24 cellular contexts compared by ENCODE assay signal in the genomic region with DNA sequence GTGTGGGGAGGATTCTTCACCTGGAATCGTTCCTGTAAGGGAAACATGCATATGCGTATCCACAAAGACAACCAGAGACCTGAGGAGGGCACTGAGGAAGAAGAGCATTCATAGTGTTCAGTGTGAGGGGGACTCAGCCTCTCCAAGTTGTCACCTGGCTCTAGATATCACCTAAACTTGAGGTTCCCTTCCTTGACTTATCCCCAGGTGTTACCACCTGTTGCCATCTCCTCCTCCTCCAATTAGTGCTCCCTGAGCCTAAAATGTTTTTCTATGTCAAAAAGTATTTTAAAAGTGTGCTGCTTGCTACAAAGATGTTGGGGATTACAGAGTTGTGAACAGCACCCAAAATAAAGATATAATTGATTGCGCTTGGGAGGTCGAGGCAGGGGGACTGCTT.
DNase-seq lines count a peak whose midpoint lies in the region; ATAC-seq and TF ChIP-seq lines count a peak whose summit lies in the region.
"Had no signal": no experiment of that assay in that cellular context is flagged by ENCODE, and none has a peak within 500 bp of the region (broad histone marks: within the 10 kb centered on the region; RNA-seq: fewer than 3 reads in every experiment).

No MANE protein-coding gene starts in this region.

- peaks cover 85 to 100% (median 99%) of the 10 kb centered on the region in 10 experiments for H3K4me1 ChIP-seq in BLaER1 treated with 17β-estradiol and CSF1 and Interleukin-3, amounts not matched to agents 10 nM and 100 nM
- H3K4me1 ChIP-seq in HEK293 (ENCODE audit: control insufficient read depth, insufficient read depth, low read length) = peaks cover 12% of the 10 kb centered on the region

- H3K27ac Mint-ChIP-seq in effector memory CD8-positive, alpha-beta T cell = peak overlapping the region; percentile 97 to 98
- peak overlapping the region; percentile 49 for H3K27ac Mint-ChIP-seq in nephron progenitor cell

- H3K9me3 ChIP-seq in BLaER1 treated with 17β-estradiol and CSF1 and Interleukin-3, amounts not matched to agents 10 nM and 100 nM (replicated peaks in 1 of 11) = no peaks in the 10 kb centered on the region
- H3K9me3 ChIP-seq in HEK293 (ENCODE audit: control insufficient read depth, insufficient read depth, low read depth, low read length) = no peaks in the 10 kb centered on the region
- no peaks in the 10 kb centered on the region for H3K9me3 ChIP-seq in WERI-Rb-1 (ENCODE audit: severe bottlenecking)
- H3K9me3 ChIP-seq: Peyer's patch, psoas muscle, transverse colon had no signal

- POLR2A ChIA-PET in HEK293 (lab: Yijun Ruan, JAX) = no interaction called here

- H3K9me3 Mint-ChIP-seq in effector memory CD8-positive, alpha-beta T cell = no peaks in the 10 kb centered on the region
- no peaks in the 10 kb centered on the region for H3K9me3 Mint-ChIP-seq in nephron progenitor cell

- ATAC-seq in effector memory CD8-positive, alpha-beta T cell (replicated peaks) = no peak
- ATAC-seq in HG02938 (IDR thresholded peaks at IDR 0.05; ENCODE audit: unreplicated experiment) = no peak
- ATAC-seq: activated CD4-positive, alpha-beta T cell treated with anti-CD3 and anti-CD28 coated beads for 36 hours; left cardiac atrium; psoas muscle; sciatic nerve had no signal

- no peaks in the 10 kb centered on the region for H4K20me1 ChIP-seq in BLaER1 treated with 17β-estradiol and CSF1 and Interleukin-3, amounts not matched to agents 10 nM and 100 nM

- DNase-seq in effector memory CD8-positive, alpha-beta T cell = no peak
- DNase-seq in nephron progenitor cell (no peak), NCI-H510A (lab: John Stamatoyannopoulos, UW) (no peak), kidney tubule cell (ENCODE audit: low spot score) (no peak), WERI-Rb-1 (no peak)
- DNase-seq: ACHN; activated CD4-positive, alpha-beta T cell treated with anti-CD3 and anti-CD28 coated beads for 36 hours; activated naive CD4-positive, alpha-beta T cell; GM23248; IMR-90; left cardiac atrium; NCI-H1436 treated with DMSO at 0.1 percent for 48 hours; NCI-H226; NCI-H748 treated with DMSO at 0.1 percent for 48 hours; Peyer's patch; psoas muscle; SHP77; stimulated activated CD4-positive, alpha-beta T cell treated with anti-CD3 and anti-CD28 coated beads, Interleukin-2, amount 100 ng/mL, for 48 hours; transverse colon had no signal

- H3K9ac ChIP-seq in BLaER1 treated with 17β-estradiol and CSF1 and Interleukin-3, amounts not matched to agents 10 nM and 100 nM = peak overlapping the region in 1 of 11 experiments; percentile 89; a peak in 1 of 22 replicates
- H3K9ac ChIP-seq: GM23248 had no signal

- peaks cover 6% of the 10 kb centered on the region for H3K36me3 Mint-ChIP-seq in effector memory CD8-positive, alpha-beta T cell (ENCODE audit: insufficient read depth)
- H3K36me3 Mint-ChIP-seq in nephron progenitor cell (ENCODE audit: low read depth) = peaks cover 18% of the 10 kb centered on the region

- no peak overlapping the region; a peak in 1 of 20 replicates for H3K4me3 ChIP-seq in BLaER1 treated with 17β-estradiol and CSF1 and Interleukin-3, amounts not matched to agents 10 nM and 100 nM
- H3K4me3 ChIP-seq in HEK293 (ENCODE audit: low read depth, low read length) = no peak overlapping the region
- H3K4me3 ChIP-seq in WERI-Rb-1 (ENCODE audit: low read depth, low read length) = no peak overlapping the region
- H3K4me3 ChIP-seq: GM23248, hepatocyte, Peyer's patch, psoas muscle, transverse colon had no signal

- peak overlapping the region; percentile 81 to 99 (median 93) for H3K4me2 ChIP-seq in BLaER1 treated with 17β-estradiol and CSF1 and Interleukin-3, amounts not matched to agents 10 nM and 100 nM
- H3K4me2 ChIP-seq: hepatocyte had no signal

- H3K27me3 ChIP-seq in BLaER1 treated with 17β-estradiol and CSF1 and Interleukin-3, amounts not matched to agents 10 nM and 100 nM = no peaks in the 10 kb centered on the region
- H3K27me3 ChIP-seq in WERI-Rb-1 (ENCODE audit: insufficient read depth, low read depth, severe bottlenecking) = no peaks in the 10 kb centered on the region
- H3K27me3 ChIP-seq: hepatocyte, Peyer's patch, transverse colon had no signal

- peaks cover 0 to 7% (median 0%) of the 10 kb centered on the region in 11 experiments; a peak in 3 of 22 replicates for H3K36me3 ChIP-seq in BLaER1 treated with 17β-estradiol and CSF1 and Interleukin-3, amounts not matched to agents 10 nM and 100 nM
- H3K36me3 ChIP-seq in HEK293 (ENCODE audit: control insufficient read depth in 2 of 2, insufficient read depth in 1 of 2, low read length in 2 of 2) (no peaks in the 10 kb centered on the region), WERI-Rb-1 (peaks cover 9% of the 10 kb centered on the region)
- H3K36me3 ChIP-seq: Peyer's patch, transverse colon had no signal

- H3K4me1 Mint-ChIP-seq in effector memory CD8-positive, alpha-beta T cell (ENCODE audit: low read depth in 2 of 2) = peaks cover 68 to 74% of the 10 kb centered on the region in 2 donors
- H3K4me1 Mint-ChIP-seq in nephron progenitor cell = peaks cover 57% of the 10 kb centered on the region

- TF ChIP-seq CTCF in HEK293 (tag by site-specific recombination; IDR thresholded peaks at IDR 0.05) = no peak
- TF ChIP-seq CTCF in nephron progenitor cell (IDR thresholded peaks at IDR 0.05) = no peak
- no peak for TF ChIP-seq CTCF in WERI-Rb-1 (IDR thresholded peaks at IDR 0.05; ENCODE audit: low read depth, low read length)

- CTCF ChIA-PET in HEK293 (lab: Yijun Ruan, JAX) = no interaction called here

- no peak overlapping the region for H3K4me3 Mint-ChIP-seq in effector memory CD8-positive, alpha-beta T cell
- no peak overlapping the region for H3K4me3 Mint-ChIP-seq in nephron progenitor cell
- H3K4me3 Mint-ChIP-seq: activated CD4-positive, alpha-beta T cell treated with anti-CD3 and anti-CD28 coated beads for 36 hours had no signal

- no peaks in the 10 kb centered on the region for H3K27me3 Mint-ChIP-seq in effector memory CD8-positive, alpha-beta T cell
- H3K27me3 Mint-ChIP-seq in nephron progenitor cell (ENCODE audit: low read depth, poor library complexity) = no peaks in the 10 kb centered on the region
- H3K27me3 Mint-ChIP-seq: activated CD4-positive, alpha-beta T cell treated with anti-CD3 and anti-CD28 coated beads for 36 hours had no signal

- peak overlapping the region in 8 of 11 experiments; percentile 93 to 100 (median 98); a peak in 14 of 22 replicates for H3K27ac ChIP-seq in BLaER1 treated with 17β-estradiol and CSF1 and Interleukin-3, amounts not matched to agents 10 nM and 100 nM
- H3K27ac ChIP-seq in HEK293 (ENCODE audit: extremely low read depth, low read depth, low read length) = no peak overlapping the region
- no peak overlapping the region for H3K27ac ChIP-seq in WERI-Rb-1
- H3K27ac ChIP-seq: GM23248, hepatocyte, psoas muscle, transverse colon had no signal

TF ChIP-seq in HEK293, 187 proteins besides CTCF, POLR2A, EP300 and RAD21:
- TF ChIP-seq SCRT1 (tag by site-specific recombination; IDR thresholded peaks at IDR 0.05; ENCODE audit: borderline replicate concordance) (peak; percentile 53; the same call in 1 of the 2 replicates), SCRT2 (tag by site-specific recombination; IDR thresholded peaks at IDR 0.05) (peak; percentile 82)
- TF ChIP-seq, protein P1, sequence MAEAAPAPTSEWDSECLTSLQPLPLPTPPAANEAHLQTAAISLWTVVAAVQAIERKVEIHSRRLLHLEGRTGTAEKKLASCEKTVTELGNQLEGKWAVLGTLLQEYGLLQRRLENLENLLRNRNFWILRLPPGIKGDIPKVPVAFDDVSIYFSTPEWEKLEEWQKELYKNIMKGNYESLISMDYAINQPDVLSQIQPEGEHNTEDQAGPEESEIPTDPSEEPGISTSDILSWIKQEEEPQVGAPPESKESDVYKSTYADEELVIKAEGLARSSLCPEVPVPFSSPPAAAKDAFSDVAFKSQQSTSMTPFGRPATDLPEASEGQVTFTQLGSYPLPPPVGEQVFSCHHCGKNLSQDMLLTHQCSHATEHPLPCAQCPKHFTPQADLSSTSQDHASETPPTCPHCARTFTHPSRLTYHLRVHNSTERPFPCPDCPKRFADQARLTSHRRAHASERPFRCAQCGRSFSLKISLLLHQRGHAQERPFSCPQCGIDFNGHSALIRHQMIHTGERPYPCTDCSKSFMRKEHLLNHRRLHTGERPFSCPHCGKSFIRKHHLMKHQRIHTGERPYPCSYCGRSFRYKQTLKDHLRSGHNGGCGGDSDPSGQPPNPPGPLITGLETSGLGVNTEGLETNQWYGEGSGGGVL (tag by site-specific recombination; IDR thresholded peaks at IDR 0.05) = no peak

Comparison
In these comparisons a context has a peak if more than half of its experiments do, and no peak if none do; other contexts are left out.
1. H3K27ac ChIP-seq: peak in BLaER1 treated with 17β-estradiol and CSF1 and Interleukin-3, amounts not matched to agents 10 nM and 100 nM (8 of 11); none in HEK293 (single experiment) and WERI-Rb-1 (single experiment).